ENCODE assay signal across 1 cellular context in genomic region chr14:91264151-91265150, GRCh38.
A peak's percentile ranks its signal among the peaks of the same experiment; 100 is the strongest.
TF ChIP-seq lines count a peak whose summit lies in the region.

No MANE protein-coding gene starts in this region.

TF ChIP-seq in HepG2, 621 proteins besides CTCF, POLR2A, EP300 and RAD21 (continued from another document):
- no peak for TF ChIP-seq HOMEZ (CRISPR knock-in tag; IDR thresholded peaks at IDR 0.05; ENCODE audit: low read depth)
- no peak for TF ChIP-seq THAP7 (CRISPR knock-in tag; IDR thresholded peaks at IDR 0.05)
- 0 out of 2 replicates have a peak, but pooled peaks have one; percentile 31 for TF ChIP-seq ZNF576 (CRISPR knock-in tag; IDR thresholded peaks at IDR 0.05)
- TF ChIP-seq PHF8 (CRISPR knock-in tag; IDR thresholded peaks at IDR 0.05), result no peak
- TF ChIP-seq ZNF329 (CRISPR knock-in tag; IDR thresholded peaks at IDR 0.05; ENCODE audit: low read depth), result no peak
- no peak for TF ChIP-seq ZNF274 (CRISPR knock-in tag; IDR thresholded peaks at IDR 0.05)
- no peak for TF ChIP-seq CENPBD1 (CRISPR knock-in tag; IDR thresholded peaks at IDR 0.05; ENCODE audit: borderline replicate concordance, low read depth)
- TF ChIP-seq ZNF484 (CRISPR knock-in tag; IDR thresholded peaks at IDR 0.05; ENCODE audit: borderline replicate concordance, low read depth), result no peak
- 0 out of 2 replicates have a peak, but pooled peaks have one; percentile 35 for TF ChIP-seq ZNF740 (CRISPR knock-in tag; IDR thresholded peaks at IDR 0.05)
- peak; percentile 23; the same call in 1 of the 2 replicates for TF ChIP-seq GABPB1 (CRISPR knock-in tag; IDR thresholded peaks at IDR 0.05)
